Comparison of ENCODE assay signal across 8 cellular contexts in genomic region chr11:112024778-112025678, GRCh38. TPM values are rescaled to one million over a fixed set of nuclear protein-coding genes. Genes with fewer than 3 reads are reported as not detected.
A peak's percentile ranks its signal among the peaks of the same experiment; 100 is the strongest.
DNase-seq lines count a peak whose midpoint lies in the region; ATAC-seq, FAIRE-seq and TF ChIP-seq lines count a peak whose summit lies in the region.

Gene DLAT, plus strand, starts transcription at chr11:112025408. Its CDS starts 65 bp downstream, at chr11:112025473.

- peak within 1 kb of the TSS; percentile 64 for H2AFZ ChIP-seq in keratinocyte (ENCODE audit: control insufficient read depth, low read length)

- H3K4me1 Mint-ChIP-seq in central memory CD8-positive, alpha-beta T cell = peaks cover 26% of the 10 kb centered on the region

- FAIRE-seq in keratinocyte (lab: Jason Lieb, UNC) = peak; percentile 29

- H3K79me2 ChIP-seq in keratinocyte (ENCODE audit: control insufficient read depth, insufficient read depth, low read length) = peaks cover 13% of the 10 kb centered on the region

- H3K4me1 ChIP-seq in keratinocyte (ENCODE audit: control insufficient read depth, extremely low read depth, insufficient read depth, low read length) = peaks cover 5% of the 10 kb centered on the region

- dilution Hi-C loops in keratinocyte (cut with MboI; ENCODE audit: extremely low pct_ligation_motif_present, low sequenced_read_pairs) = no loop called here

- peak; percentile 80 for ATAC-seq in HG03175 (IDR thresholded peaks at IDR 0.05; ENCODE audit: unreplicated experiment)
- peak; percentile 86 for ATAC-seq in central memory CD8-positive, alpha-beta T cell (replicated peaks; ENCODE audit: extremely low read depth, poor library complexity, severe bottlenecking)

- TF ChIP-seq CTCF in AG09309 (IDR thresholded peaks at IDR 0.05; ENCODE audit: control insufficient read depth, insufficient read depth, low read depth, low read length, missing control alignments) (no peak), keratinocyte (optimal IDR thresholded peaks at IDR 0.05 in 1 of 3, IDR thresholded peaks at IDR 0.05 in 1 of 3, conservative IDR thresholded peaks at IDR 0.05 in 1 of 3; ENCODE audit: extremely low read depth in 1 of 3, insufficient read depth in 2 of 3, low read length in 3 of 3) (no peak)

- H3K9me3 Mint-ChIP-seq in central memory CD8-positive, alpha-beta T cell = no peaks in the 10 kb centered on the region

- H3K4me3 ChIP-seq in AG09309 (ENCODE audit: control insufficient read depth, low read depth, low read length) (peak within 1 kb of the TSS; percentile 67), keratinocyte (ENCODE audit: control insufficient read depth in 2 of 3, extremely low read depth in 1 of 3, insufficient read depth in 2 of 3, low read depth in 1 of 3, low read length in 3 of 3) (peak within 1 kb of the TSS; percentile 64 to 79 (median 70))

- H3K36me3 Mint-ChIP-seq in central memory CD8-positive, alpha-beta T cell (ENCODE audit: insufficient read depth) = peaks cover 26% of the 10 kb centered on the region

- in situ Hi-C loops in GM18951 (cut with MboI; ENCODE audit: low sequenced_read_pairs, unreplicated experiment) = no loop called here

- no peaks in the 10 kb centered on the region for H4K20me1 ChIP-seq in keratinocyte (ENCODE audit: control insufficient read depth, extremely low read depth, insufficient read depth, low read length)

- H3K27ac Mint-ChIP-seq in central memory CD8-positive, alpha-beta T cell (ENCODE audit: low read depth) = peak within 1 kb of the TSS; percentile 99

- H3K9me1 ChIP-seq in keratinocyte (ENCODE audit: control insufficient read depth, extremely low read depth, insufficient read depth, low read length) = no peaks in the 10 kb centered on the region

- H3K27ac ChIP-seq in keratinocyte (ENCODE audit: control insufficient read depth, insufficient read depth, low read length) = peak within 1 kb of the TSS; percentile 45

- no peaks in the 10 kb centered on the region for H3K27me3 Mint-ChIP-seq in central memory CD8-positive, alpha-beta T cell

- peak within 1 kb of the TSS; percentile 100 for H3K4me3 Mint-ChIP-seq in central memory CD8-positive, alpha-beta T cell

- H3K36me3 ChIP-seq in keratinocyte (ENCODE audit: control insufficient read depth in 2 of 2, extremely low read depth in 1 of 2, insufficient read depth in 2 of 2, low read length in 2 of 2) = peaks cover 6 to 17% of the 10 kb centered on the region in 2 experiments

- DNase-seq in AG09309 (ENCODE audit: low read depth) (no peak), NCI-H345 treated with DMSO at 0.1 percent for 48 hours (lab: John Stamatoyannopoulos, UW; ENCODE audit: unreplicated experiment) (peak; percentile 83), keratinocyte (ENCODE audit: low read depth, low spot score) (peak; percentile 25)
- DNase-seq in activated CD4-positive, CD25-positive, alpha-beta regulatory T cell (lab: John Stamatoyannopoulos, UW) = peak; percentile 50 to 68 (median 62)
- DNase-seq in central memory CD8-positive, alpha-beta T cell (ENCODE audit: low spot score in 2 of 2) = peak; percentile 66 to 75
- DNase-seq in stimulated activated CD4-positive, alpha-beta T cell treated with anti-CD3 and anti-CD28 coated beads, Interleukin-15, amount 100 ng/mL, for 24 hours = peak; percentile 93

- H3K27me3 ChIP-seq in keratinocyte (ENCODE audit: control insufficient read depth, extremely low read depth, insufficient read depth, low read length) = no peaks in the 10 kb centered on the region

- H3K9me3 ChIP-seq in keratinocyte (ENCODE audit: control insufficient read depth, low read depth, low read length) = no peaks in the 10 kb centered on the region

- H3K9ac ChIP-seq in keratinocyte (ENCODE audit: control insufficient read depth, extremely low read depth, insufficient read depth, low read length) = peak within 1 kb of the TSS; percentile 75

- peak within 1 kb of the TSS; percentile 67 for H3K4me2 ChIP-seq in keratinocyte (ENCODE audit: control insufficient read depth, extremely low read depth, insufficient read depth, low read depth, low read length)

- peak; percentile 75 for TF ChIP-seq POLR2A in GM18951 (IDR thresholded peaks at IDR 0.05; ENCODE audit: extremely low read depth, insufficient read depth, insufficient read length)

RNA-seq across cellular contexts. Expression of gene DLAT, which starts in this region (rescaled TPM):
- 23.3 to 41.9 TPM (median 40.2 TPM) in 3 replicates for polyA plus RNA-seq in keratinocyte
- 9.9 TPM for polyA plus RNA-seq in keratinocyte (2011; ENCODE audit: low read depth)
- polyA plus RNA-seq in keratinocyte (2011; cell fraction: cytosol; rRNA removed) = 26.8 and 42.4 TPM in 2 replicates
- polyA plus RNA-seq in keratinocyte (2011; cell fraction: nucleus; rRNA removed) = 23.1 and 29.2 TPM in 2 replicates
- 15.0 and 30.5 TPM in 2 replicates for polyA plus RNA-seq in keratinocyte (2012; ENCODE audit: low replicate concordance)
- polyA minus RNA-seq in keratinocyte = 15.5 to 33.0 TPM (median 20.9 TPM) in 3 replicates
- polyA minus RNA-seq in keratinocyte (2011; cell fraction: cytosol; rRNA and poly(A)+ RNA removed) = 35.7 TPM
- polyA minus RNA-seq in keratinocyte (2011; cell fraction: nucleus; rRNA and poly(A)+ RNA removed) = 13.1 and 23.7 TPM in 2 replicates
